ENCODE assay signal across 8 cellular contexts in the genomic region with DNA sequence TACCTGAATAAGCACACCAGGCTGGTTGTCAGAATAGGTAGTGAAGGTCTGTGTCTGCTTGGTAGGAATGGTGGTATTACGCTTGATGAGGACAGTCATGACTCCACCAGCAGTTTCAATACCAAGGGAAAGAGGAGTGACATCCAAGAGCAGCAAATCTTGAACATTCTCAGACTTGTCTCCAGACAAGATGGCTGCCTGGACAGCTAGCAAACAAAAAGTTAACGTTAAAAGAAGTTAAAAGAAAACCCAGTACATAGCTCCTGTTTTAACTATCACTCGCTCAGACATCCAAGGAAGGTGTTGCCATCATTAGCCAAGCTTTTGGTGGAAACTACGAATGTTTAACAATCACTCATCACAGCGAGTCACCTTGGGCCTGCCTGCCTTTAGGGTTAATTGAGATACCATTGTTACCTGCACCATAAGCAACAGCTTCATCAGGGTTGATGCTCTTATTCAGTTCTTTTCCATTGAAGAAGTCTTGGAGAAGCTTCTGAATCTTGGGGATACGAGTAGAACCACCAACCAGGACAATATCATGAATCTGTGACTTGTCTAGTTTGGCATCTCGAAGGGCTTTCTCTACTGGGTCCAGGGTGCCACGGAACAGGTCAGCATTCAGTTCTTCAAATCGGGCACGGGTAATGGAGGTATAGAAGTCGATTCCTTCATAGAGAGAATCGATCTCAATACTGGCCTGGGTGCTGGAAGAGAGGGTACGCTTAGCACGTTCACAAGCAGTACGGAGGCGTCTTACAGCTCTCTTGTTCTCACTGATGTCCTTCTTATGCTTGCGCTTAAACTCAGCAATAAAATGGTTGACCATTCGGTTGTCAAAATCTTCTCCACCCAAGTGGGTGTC. TPM values are rescaled to one million over a fixed set of nuclear protein-coding genes. Genes with fewer than 3 reads are reported as not detected.
A peak's percentile ranks its signal among the peaks of the same experiment; 100 is the strongest.
DNase-seq lines count a peak whose midpoint lies in the region; ATAC-seq and TF ChIP-seq lines count a peak whose summit lies in the region.
"Not testable (repeated sequence)": the region's sequence is repeated elsewhere in the genome, so short reads cannot be mapped to it uniquely, and the experiment has no call there.

No MANE protein-coding gene starts in this region.

- CTCF ChIA-PET in T-cell (lab: Charles Lee), result interaction anchor here (0.7 to 1.9 kb wide), 3 partner anchors 37 to 278 kb away, joined by 4 to 9 read pairs (median 4); no protein-coding TSS in a partner anchor

- peaks cover 86% of the 10 kb centered on the region for H3K4me1 ChIP-seq in CD4-positive, CD25-positive, alpha-beta regulatory T cell (ENCODE audit: control insufficient read depth, insufficient read depth, low read length, poor library complexity, severe bottlenecking)
- peaks cover 47 to 75% of the 10 kb centered on the region in 2 donors for H3K4me1 ChIP-seq in left lung
- peaks cover 44% of the 10 kb centered on the region for H3K4me1 ChIP-seq in osteoblast (ENCODE audit: insufficient read depth, low read length)
- peaks cover 23% of the 10 kb centered on the region for H3K4me1 ChIP-seq in thymus (ENCODE audit: control insufficient read depth, insufficient read depth, low read length)

- H3K27ac Mint-ChIP-seq in CD4-positive, CD25-positive, alpha-beta regulatory T cell, result peak overlapping the region; percentile 97 to 100 (median 97)
- peak overlapping the region; percentile 100 for H3K27ac Mint-ChIP-seq in T-cell
- peak overlapping the region; percentile 100 for H3K27ac Mint-ChIP-seq in activated naive CD8-positive, alpha-beta T cell treated with anti-CD3 and anti-CD28 coated beads, Interleukin-2, amount 50 U/mL, for 24 hours
- H3K27ac Mint-ChIP-seq in endothelial cell (ENCODE audit: unreplicated experiment), result not testable (repeated sequence)

- H3K4me3 Mint-ChIP-seq in CD4-positive, CD25-positive, alpha-beta regulatory T cell, result peak overlapping the region; percentile 88 to 100 (median 96)
- H3K4me3 Mint-ChIP-seq in T-cell, result peak overlapping the region; percentile 98 to 99 (median 99)
- H3K4me3 Mint-ChIP-seq in activated naive CD8-positive, alpha-beta T cell treated with anti-CD3 and anti-CD28 coated beads, Interleukin-2, amount 50 U/mL, for 24 hours, result peak overlapping the region; percentile 97
- peak overlapping the region; percentile 99 for H3K4me3 Mint-ChIP-seq in endothelial cell (ENCODE audit: unreplicated experiment)

- peaks cover 43% of the 10 kb centered on the region for H3K79me2 ChIP-seq in osteoblast (ENCODE audit: insufficient read depth, low read length)

- DNase-seq in CD4-positive, CD25-positive, alpha-beta regulatory T cell; T-cell; activated naive CD8-positive, alpha-beta T cell treated with anti-CD3 and anti-CD28 coated beads, Interleukin-2, amount 50 U/mL, for 24 hours; endothelial cell (ENCODE audit: low spot score); left lung; osteoblast (ENCODE audit: insufficient read length, low spot score, missing footprints): not testable (repeated sequence)
- DNase-seq in HL-60 (ENCODE audit: low read depth in 1 of 2, low spot score in 1 of 2), result peak in 1 of 2 experiments; percentile 51

- POLR2A ChIA-PET in T-cell (lab: Charles Lee), result interaction anchor here (0.5 to 4.4 kb wide), 5 partner anchors 11 to 392 kb away, joined by 3 to 33 read pairs (median 3); no protein-coding TSS in a partner anchor

- intact Hi-C loops in left lung (cut with DNase I), result not testable (repeated sequence)

- not testable (repeated sequence) for H3K27me3 Mint-ChIP-seq in CD4-positive, CD25-positive, alpha-beta regulatory T cell; T-cell
- H3K27me3 Mint-ChIP-seq in activated naive CD8-positive, alpha-beta T cell treated with anti-CD3 and anti-CD28 coated beads, Interleukin-2, amount 50 U/mL, for 24 hours, result peaks cover 11% of the 10 kb centered on the region
- peaks cover 11% of the 10 kb centered on the region for H3K27me3 Mint-ChIP-seq in endothelial cell (ENCODE audit: unreplicated experiment)

- peak overlapping the region; percentile 93 for H3K4me2 ChIP-seq in osteoblast (ENCODE audit: insufficient read depth, low read length)

- H3K36me3 Mint-ChIP-seq in CD4-positive, CD25-positive, alpha-beta regulatory T cell, result peaks cover 70% of the 10 kb centered on the region
- H3K36me3 Mint-ChIP-seq in T-cell, result peaks cover 66% of the 10 kb centered on the region
- H3K36me3 Mint-ChIP-seq in activated naive CD8-positive, alpha-beta T cell treated with anti-CD3 and anti-CD28 coated beads, Interleukin-2, amount 50 U/mL, for 24 hours (ENCODE audit: low read depth), result peaks cover 79% of the 10 kb centered on the region
- H3K36me3 Mint-ChIP-seq in endothelial cell (ENCODE audit: low read depth, unreplicated experiment), result peaks cover 54% of the 10 kb centered on the region

- peak overlapping the region; percentile 100 for H3K4me3 ChIP-seq in CD4-positive, CD25-positive, alpha-beta regulatory T cell (ENCODE audit: low read depth, low read length)
- H3K4me3 ChIP-seq in HL-60 (replicated peaks; ENCODE audit: insufficient read depth, low read length), result peak overlapping the region; percentile 63
- H3K4me3 ChIP-seq in left lung, result peak overlapping the region; percentile 97 to 100
- H3K4me3 ChIP-seq in osteoblast (ENCODE audit: insufficient read depth, low read length), result peak overlapping the region; percentile 97
- H3K4me3 ChIP-seq in thymus (ENCODE audit: low read length), result peak overlapping the region; percentile 98

- H3K36me3 ChIP-seq in CD4-positive, CD25-positive, alpha-beta regulatory T cell (ENCODE audit: control insufficient read depth, insufficient read depth, low read length), result peaks cover 67% of the 10 kb centered on the region
- H3K36me3 ChIP-seq in left lung (peaks cover 16 to 70% of the 10 kb centered on the region in 2 donors), osteoblast (ENCODE audit: insufficient read depth, low read length) (peaks cover 65% of the 10 kb centered on the region), thymus (ENCODE audit: control insufficient read depth, insufficient read depth) (peaks cover 59% of the 10 kb centered on the region)

- H3K9me3 Mint-ChIP-seq in CD4-positive, CD25-positive, alpha-beta regulatory T cell; T-cell; activated naive CD8-positive, alpha-beta T cell treated with anti-CD3 and anti-CD28 coated beads, Interleukin-2, amount 50 U/mL, for 24 hours; endothelial cell (ENCODE audit: unreplicated experiment): not testable (repeated sequence)

- H4K20me1 ChIP-seq in osteoblast (ENCODE audit: insufficient read depth, low read length), result peaks cover 69% of the 10 kb centered on the region

- TF ChIP-seq CTCF in HL-60 (IDR thresholded peaks at IDR 0.05; ENCODE audit: insufficient read depth, low read length); endothelial cell (IDR thresholded peaks at IDR 0.05; ENCODE audit: unreplicated experiment); left lung (IDR thresholded peaks at IDR 0.05); osteoblast (IDR thresholded peaks at IDR 0.05; ENCODE audit: extremely low read depth, low read depth, low read length): not testable (repeated sequence)

- not testable (repeated sequence) for H3K9me3 ChIP-seq in CD4-positive, CD25-positive, alpha-beta regulatory T cell (ENCODE audit: control insufficient read depth in 2 of 2, low read length in 2 of 2); left lung; osteoblast (ENCODE audit: low read depth, low read length); thymus (ENCODE audit: control insufficient read depth)

- WGBS in thymus, result 59% methylated on average over 18 of the region's 18 CpGs

- peak overlapping the region; percentile 100 for H3K27ac ChIP-seq in CD4-positive, CD25-positive, alpha-beta regulatory T cell (ENCODE audit: insufficient read depth, low read length, poor library complexity, severe bottlenecking)
- H3K27ac ChIP-seq in HL-60 (replicated peaks); thymus (ENCODE audit: low read depth): not testable (repeated sequence)
- H3K27ac ChIP-seq in left lung (peak overlapping the region in 1 of 2 donors; percentile 0), osteoblast (ENCODE audit: low read depth, low read length) (peak overlapping the region; percentile 37)

- peaks cover 22 to 72% (median 64%) of the 10 kb centered on the region in 4 donors for H3K4me1 Mint-ChIP-seq in CD4-positive, CD25-positive, alpha-beta regulatory T cell
- H3K4me1 Mint-ChIP-seq in T-cell (peaks cover 68 to 90% (median 77%) of the 10 kb centered on the region in 3 donors), endothelial cell (ENCODE audit: unreplicated experiment) (peaks cover 49% of the 10 kb centered on the region)
- H3K4me1 Mint-ChIP-seq in activated naive CD8-positive, alpha-beta T cell treated with anti-CD3 and anti-CD28 coated beads, Interleukin-2, amount 50 U/mL, for 24 hours, result peaks cover 68% of the 10 kb centered on the region

- not testable (repeated sequence) for ATAC-seq in CD4-positive, CD25-positive, alpha-beta regulatory T cell (ENCODE audit: low read depth in 2 of 2); T-cell (replicated peaks in 1 of 4); activated naive CD8-positive, alpha-beta T cell treated with anti-CD3 and anti-CD28 coated beads, Interleukin-2, amount 50 U/mL, for 24 hours; left lung

- H2AFZ ChIP-seq in osteoblast (ENCODE audit: low read length), result not testable (repeated sequence)

- H3K27me3 ChIP-seq in CD4-positive, CD25-positive, alpha-beta regulatory T cell (ENCODE audit: control insufficient read depth, insufficient read depth, low read length); HL-60 (ENCODE audit: insufficient read depth, poor library complexity, severe bottlenecking); left lung; osteoblast (ENCODE audit: insufficient read depth, low read length); thymus (ENCODE audit: control insufficient read depth, insufficient read depth): not testable (repeated sequence)

RNA-seq across cellular contexts. Expression of a gene that starts 2.6 kb away (rescaled TPM):
- 1,352 TPM for total RNA-seq in CD4-positive, CD25-positive, alpha-beta regulatory T cell
- polyA plus RNA-seq in CD4-positive, CD25-positive, alpha-beta regulatory T cell, result 1,000 to 10,000 TPM; 1,495 to 1,932 (median 1,615) TPM
- 1,000 to 10,000 TPM in 1 of 5 donors, 100 to 1,000 TPM in 4; 791 to 1,086 (median 843) TPM for total RNA-seq in T-cell
- 1,201 TPM for total RNA-seq in endothelial cell (ENCODE audit: unreplicated experiment)
- total RNA-seq in left lung, result 1,000 to 10,000 TPM; 1,083 to 1,275 TPM
- 2,226 and 2,227 TPM in 2 replicates for total RNA-seq in osteoblast
- polyA plus RNA-seq in thymus, result 221 TPM
